Comparison of ENCODE assay signal across 8 cellular contexts in genomic region chr17:4554441-4554996, GRCh38. TPM values are rescaled to one million over a fixed set of nuclear protein-coding genes. Genes with fewer than 3 reads are reported as not detected.
DNase-seq lines count a peak whose midpoint lies in the region; ATAC-seq, FAIRE-seq and TF ChIP-seq lines count a peak whose summit lies in the region.

No MANE protein-coding gene starts in this region.

- no peaks in the 10 kb centered on the region for H3K9me3 Mint-ChIP-seq in activated CD4-positive, alpha-beta T cell treated with anti-CD3 and anti-CD28 coated beads, Interleukin-2, amount 10 ng/mL, durations not matched to agents 7 days and 5 days
- H3K9me3 Mint-ChIP-seq in activated naive CD8-positive, alpha-beta T cell treated with anti-CD3 and anti-CD28 coated beads, Interleukin-2, amount 50 U/mL, for 24 hours: no peaks in the 10 kb centered on the region

- WGBS in thymus: 21% methylated on average over 18 of the region's 18 CpGs

- peaks cover 14% of the 10 kb centered on the region for H3K4me1 ChIP-seq in thymus (ENCODE audit: control insufficient read depth, insufficient read depth, low read length)

- no peak for ATAC-seq in activated naive CD8-positive, alpha-beta T cell treated with anti-CD3 and anti-CD28 coated beads, Interleukin-2, amount 50 U/mL, for 24 hours

- no peak for DNase-seq in activated CD4-positive, alpha-beta T cell treated with anti-CD3 and anti-CD28 coated beads, Interleukin-2, amount 10 ng/mL, durations not matched to agents 7 days and 5 days
- DNase-seq in activated CD4-positive, alpha-beta T cell treated with anti-CD3 and anti-CD28 coated beads for 48 hours: no peak
- no peak for DNase-seq in activated naive CD8-positive, alpha-beta T cell treated with anti-CD3 and anti-CD28 coated beads, Interleukin-2, amount 50 U/mL, for 24 hours
- DNase-seq in left kidney (ENCODE audit: low read depth, low spot score) (peak; percentile 13), A172 (ENCODE audit: low spot score) (no peak), NCI-H1105 treated with DMSO at 0.1 percent for 48 hours (lab: John Stamatoyannopoulos, UW) (no peak), H54 (ENCODE audit: insufficient read length, low spot score) (no peak)

- POLR2A ChIA-PET in activated CD4-positive, alpha-beta T cell treated with anti-CD3 and anti-CD28 coated beads, Interleukin-2, amount 10 ng/mL, durations not matched to agents 7 days and 5 days (lab: Charles Lee): no interaction called here

- H3K9me3 ChIP-seq in thymus (ENCODE audit: control insufficient read depth): no peaks in the 10 kb centered on the region

- peaks cover 30% of the 10 kb centered on the region for H3K4me1 Mint-ChIP-seq in activated CD4-positive, alpha-beta T cell treated with anti-CD3 and anti-CD28 coated beads, Interleukin-2, amount 10 ng/mL, durations not matched to agents 7 days and 5 days
- H3K4me1 Mint-ChIP-seq in activated naive CD8-positive, alpha-beta T cell treated with anti-CD3 and anti-CD28 coated beads, Interleukin-2, amount 50 U/mL, for 24 hours: peaks cover 30% of the 10 kb centered on the region

- H3K27ac Mint-ChIP-seq in activated CD4-positive, alpha-beta T cell treated with anti-CD3 and anti-CD28 coated beads, Interleukin-2, amount 10 ng/mL, durations not matched to agents 7 days and 5 days: peak overlapping the region; percentile 84
- H3K27ac Mint-ChIP-seq in activated naive CD8-positive, alpha-beta T cell treated with anti-CD3 and anti-CD28 coated beads, Interleukin-2, amount 50 U/mL, for 24 hours: peak overlapping the region; percentile 83

- no peak for FAIRE-seq in H54 (lab: Jason Lieb, UNC)

- CTCF ChIA-PET in activated CD4-positive, alpha-beta T cell treated with anti-CD3 and anti-CD28 coated beads, Interleukin-2, amount 10 ng/mL, durations not matched to agents 7 days and 5 days (lab: Charles Lee): interaction anchor here (0.6 to 1.5 kb wide), 2 partner anchors 11 to 216 kb away, joined by 3 to 4 read pairs; no protein-coding TSS in a partner anchor

- H3K36me3 ChIP-seq in thymus (ENCODE audit: control insufficient read depth, insufficient read depth): peaks cover 27% of the 10 kb centered on the region

- no peak for TF ChIP-seq POLR2A in H54 (IDR thresholded peaks at IDR 0.05; ENCODE audit: low read depth, low read length)

- no peaks in the 10 kb centered on the region for H3K27me3 Mint-ChIP-seq in activated CD4-positive, alpha-beta T cell treated with anti-CD3 and anti-CD28 coated beads, Interleukin-2, amount 10 ng/mL, durations not matched to agents 7 days and 5 days
- no peaks in the 10 kb centered on the region for H3K27me3 Mint-ChIP-seq in activated naive CD8-positive, alpha-beta T cell treated with anti-CD3 and anti-CD28 coated beads, Interleukin-2, amount 50 U/mL, for 24 hours

- H3K36me3 Mint-ChIP-seq in activated CD4-positive, alpha-beta T cell treated with anti-CD3 and anti-CD28 coated beads, Interleukin-2, amount 10 ng/mL, durations not matched to agents 7 days and 5 days (ENCODE audit: low read depth): peaks cover 20% of the 10 kb centered on the region
- H3K36me3 Mint-ChIP-seq in activated naive CD8-positive, alpha-beta T cell treated with anti-CD3 and anti-CD28 coated beads, Interleukin-2, amount 50 U/mL, for 24 hours (ENCODE audit: low read depth): peaks cover 29% of the 10 kb centered on the region

- H3K4me3 Mint-ChIP-seq in activated CD4-positive, alpha-beta T cell treated with anti-CD3 and anti-CD28 coated beads, Interleukin-2, amount 10 ng/mL, durations not matched to agents 7 days and 5 days: peak overlapping the region; percentile 89
- peak overlapping the region; percentile 95 for H3K4me3 Mint-ChIP-seq in activated naive CD8-positive, alpha-beta T cell treated with anti-CD3 and anti-CD28 coated beads, Interleukin-2, amount 50 U/mL, for 24 hours

- no peaks in the 10 kb centered on the region for H3K27me3 ChIP-seq in thymus (ENCODE audit: control insufficient read depth, insufficient read depth)

- H3K4me3 ChIP-seq in thymus (ENCODE audit: low read length): peak overlapping the region; percentile 60

- no peak overlapping the region for H3K27ac ChIP-seq in thymus (ENCODE audit: low read depth)

RNA-seq across cellular contexts. Expression of gene MYBBP1A, which starts 0.7 kb away (rescaled TPM):
- 10 to 100 TPM; 58.0 to 59.0 TPM for total RNA-seq in activated CD4-positive, alpha-beta T cell treated with anti-CD3 and anti-CD28 coated beads, Interleukin-2, amount 10 ng/mL, durations not matched to agents 7 days and 5 days
- polyA plus RNA-seq in thymus: 36.9 TPM
- 59.0 and 63.5 TPM in 2 replicates for total RNA-seq in A172 (2014; rRNA removed; shearing (Covaris generic))

RNA-seq across cellular contexts. Expression of gene GGT6, which starts 5.9 kb away (rescaled TPM):
- not detected for total RNA-seq in activated CD4-positive, alpha-beta T cell treated with anti-CD3 and anti-CD28 coated beads, Interleukin-2, amount 10 ng/mL, durations not matched to agents 7 days and 5 days
- 3.7 TPM for polyA plus RNA-seq in thymus
- total RNA-seq in A172 (2014; rRNA removed; shearing (Covaris generic)): not detected in 2 replicates

RNA-seq across cellular contexts. Expression of gene SMTNL2, which starts 29.8 kb away (rescaled TPM):
- not detected for total RNA-seq in activated CD4-positive, alpha-beta T cell treated with anti-CD3 and anti-CD28 coated beads, Interleukin-2, amount 10 ng/mL, durations not matched to agents 7 days and 5 days
- 1.6 TPM for polyA plus RNA-seq in thymus
- total RNA-seq in A172 (2014; rRNA removed; shearing (Covaris generic)): 0.34 and 1.8 TPM in 2 replicates

RNA-seq across cellular contexts. Expression of gene SPNS2, which starts 55.8 kb away (rescaled TPM):
- total RNA-seq in activated CD4-positive, alpha-beta T cell treated with anti-CD3 and anti-CD28 coated beads, Interleukin-2, amount 10 ng/mL, durations not matched to agents 7 days and 5 days: under 1 TPM; 0.25 to 0.29 TPM
- 16.1 TPM for polyA plus RNA-seq in thymus
- 28.3 and 28.5 TPM in 2 replicates for total RNA-seq in A172 (2014; rRNA removed; shearing (Covaris generic))
